In the genomic region with DNA sequence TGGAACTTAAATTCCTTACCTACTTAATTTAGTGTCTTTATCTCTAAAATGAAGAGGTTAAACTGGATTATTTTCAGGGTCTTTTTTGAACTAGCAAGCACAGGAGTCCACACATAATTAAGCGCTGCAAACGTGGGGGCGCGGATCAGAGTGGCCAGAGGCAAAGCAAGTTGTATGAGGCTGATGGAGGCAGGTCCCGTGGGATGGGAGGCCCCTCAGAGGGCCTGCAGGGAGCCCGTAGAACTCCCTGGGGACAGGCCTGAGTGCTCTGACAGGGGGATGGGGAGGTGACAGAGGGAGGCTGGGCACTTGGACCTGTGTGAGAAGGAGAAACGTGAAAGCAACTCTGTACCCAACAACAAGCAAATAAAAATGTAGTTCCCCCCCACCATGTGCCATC, we compare ENCODE assay signal across 14 cellular contexts.
"Had no signal": no experiment of that assay in that cellular context is flagged by ENCODE, and none has a peak within 500 bp of the region (broad histone marks: within the 10 kb centered on the region; RNA-seq: fewer than 3 reads in every experiment).

No MANE protein-coding gene starts in this region.

- H3K27ac ChIP-seq: esophagus muscularis mucosa, pancreas, suprapubic skin, transverse colon had no signal

- H3K27me3 ChIP-seq: esophagus muscularis mucosa, heart right ventricle, pancreas, suprapubic skin, transverse colon had no signal

- H3K9me3 ChIP-seq: esophagus muscularis mucosa, heart right ventricle, pancreas, suprapubic skin, transverse colon had no signal

- H3K4me2 ChIP-seq: smooth muscle cell had no signal

- H3K36me3 ChIP-seq: esophagus muscularis mucosa, heart right ventricle, pancreas, suprapubic skin, transverse colon had no signal

- DNase-seq: activated CD4-positive, alpha-beta T cell treated with anti-CD3 and anti-CD28 coated beads, Interleukin-2, amount 10 ng/mL, durations not matched to agents 7 days and 5 days; activated gamma-delta T cell; effector CD4-positive, alpha-beta T cell; heart right ventricle; left ventricle myocardium superior; naive thymus-derived CD4-positive, alpha-beta T cell; pancreas; stimulated activated CD4-positive, alpha-beta T cell treated with anti-CD3 and anti-CD28 coated beads, Interleukin-4, amount 100 ng/mL, for 1 hour; stimulated activated naive CD8-positive, alpha-beta T cell treated with anti-CD3 and anti-CD28 coated beads, Interleukin-15, amount 100 ng/mL, for 72 hours; T-helper 9 cell; transverse colon had no signal

- H3K4me3 ChIP-seq: esophagus muscularis mucosa, heart right ventricle, pancreas, smooth muscle cell, suprapubic skin, transverse colon had no signal
